9 cellular contexts compared by ENCODE assay signal in genomic region chr11:111797145-111797581, GRCh38. TPM values are rescaled to one million over a fixed set of nuclear protein-coding genes. Genes with fewer than 3 reads are reported as not detected.
DNase-seq lines count a peak whose midpoint lies in the region; ATAC-seq and TF ChIP-seq lines count a peak whose summit lies in the region.
"Had no signal": no experiment of that assay in that cellular context is flagged by ENCODE, and none has a peak within 500 bp of the region (broad histone marks: within the 10 kb centered on the region; RNA-seq: fewer than 3 reads in every experiment).

No MANE protein-coding gene starts in this region.

- H3K27ac Mint-ChIP-seq in activated T-cell treated with anti-CD3 and anti-CD28 coated beads, Interleukin-2, amount 50 U/mL, for 24 hours, result no peak overlapping the region
- H3K27ac Mint-ChIP-seq: effector memory CD8-positive, alpha-beta T cell had no signal

- DNase-seq in AG10803 (ENCODE audit: low read depth), result peak; percentile 16
- DNase-seq in NAMALWA (ENCODE audit: low spot score), result peak; percentile 96
- peak; percentile 44 for DNase-seq in cerebellum (ENCODE audit: low spot score)
- DNase-seq in nucleus accumbens (lab: John Stamatoyannopoulos, UW), result no peak
- DNase-seq in activated T-cell treated with anti-CD3 and anti-CD28 coated beads, Interleukin-2, amount 50 U/mL, for 24 hours, result no peak
- DNase-seq in NCI-H1092 (lab: John Stamatoyannopoulos, UW), result no peak
- no peak for DNase-seq in SW480 (ENCODE audit: low spot score)
- DNase-seq: effector memory CD8-positive, alpha-beta T cell had no signal

- no peak overlapping the region for H3K4me3 ChIP-seq in AG10803 (ENCODE audit: low read length)

- TF ChIP-seq CTCF in AG10803 (conservative IDR thresholded peaks at IDR 0.05; ENCODE audit: low read length), result no peak

- peak; percentile 25 for ATAC-seq in GM19468 (IDR thresholded peaks at IDR 0.05; ENCODE audit: extremely low read depth, unreplicated experiment)
- ATAC-seq: effector memory CD8-positive, alpha-beta T cell had no signal

- peaks cover 4% of the 10 kb centered on the region for H3K4me1 Mint-ChIP-seq in activated T-cell treated with anti-CD3 and anti-CD28 coated beads, Interleukin-2, amount 50 U/mL, for 24 hours (ENCODE audit: low read depth)

- no peaks in the 10 kb centered on the region for H3K27me3 Mint-ChIP-seq in activated T-cell treated with anti-CD3 and anti-CD28 coated beads, Interleukin-2, amount 50 U/mL, for 24 hours
- H3K27me3 Mint-ChIP-seq: effector memory CD8-positive, alpha-beta T cell had no signal

- H3K9me3 Mint-ChIP-seq in activated T-cell treated with anti-CD3 and anti-CD28 coated beads, Interleukin-2, amount 50 U/mL, for 24 hours, result peaks cover 2% of the 10 kb centered on the region

- no peak overlapping the region for H3K4me3 Mint-ChIP-seq in activated T-cell treated with anti-CD3 and anti-CD28 coated beads, Interleukin-2, amount 50 U/mL, for 24 hours
- H3K4me3 Mint-ChIP-seq: effector memory CD8-positive, alpha-beta T cell had no signal

- peaks cover 71% of the 10 kb centered on the region for H3K36me3 Mint-ChIP-seq in activated T-cell treated with anti-CD3 and anti-CD28 coated beads, Interleukin-2, amount 50 U/mL, for 24 hours (ENCODE audit: low read depth)

RNA-seq across cellular contexts. Expression of gene PPP2R1B, which starts 31.0 kb away (rescaled TPM):
- 19.5 TPM for total RNA-seq in cerebellum

Comparison
In these comparisons a context has a peak if more than half of its experiments do, and no peak if none do; other contexts are left out.
1. DNase-seq: peak in AG10803 (single experiment), NAMALWA (single experiment) and cerebellum (single experiment); none in nucleus accumbens (0 of 56), activated T-cell treated with anti-CD3 and anti-CD28 coated beads, Interleukin-2, amount 50 U/mL, for 24 hours (single experiment), NCI-H1092 (single experiment) and SW480 (single experiment).